In genomic region chr9:4530375-4530774, GRCh38 we compare ENCODE assay signal across 1 cellular context.
TF ChIP-seq lines count a peak whose summit lies in the region.

No MANE protein-coding gene starts in this region.

TF ChIP-seq in GM23338, 12 proteins besides CTCF, POLR2A, EP300 and RAD21 (continued from another document):
- no peak for TF ChIP-seq ZNF462 (CRISPR knock-in tag; IDR thresholded peaks at IDR 0.05)
- no peak for TF ChIP-seq REST (IDR thresholded peaks at IDR 0.05; ENCODE audit: unreplicated experiment)
- no peak for TF ChIP-seq EZH2phosphoT487 (IDR thresholded peaks at IDR 0.05; ENCODE audit: unreplicated experiment)
- no peak for TF ChIP-seq NANOG (IDR thresholded peaks at IDR 0.05; ENCODE audit: borderline replicate concordance)
- no peak for TF ChIP-seq EZH2 (IDR thresholded peaks at IDR 0.05; ENCODE audit: low read depth, unreplicated experiment)
- no peak for TF ChIP-seq ZNF114 (CRISPR knock-in tag; IDR thresholded peaks at IDR 0.05)
- no peak for TF ChIP-seq CREB1 (CRISPR knock-in tag; IDR thresholded peaks at IDR 0.05; ENCODE audit: low read depth)
